ENCODE assay signal across 18 cellular contexts in genomic region chr7:82428186-82428961, GRCh38. TPM values are rescaled to one million over a fixed set of nuclear protein-coding genes. Genes with fewer than 3 reads are reported as not detected.
DNase-seq lines count a peak whose midpoint lies in the region; ATAC-seq and TF ChIP-seq lines count a peak whose summit lies in the region.
"Had no signal": no experiment of that assay in that cellular context is flagged by ENCODE, and none has a peak within 500 bp of the region (broad histone marks: within the 10 kb centered on the region; RNA-seq: fewer than 3 reads in every experiment).

No MANE protein-coding gene starts in this region.

- H3K9me3 Mint-ChIP-seq in chondrocyte (ENCODE audit: low read depth): no peaks in the 10 kb centered on the region
- H3K9me3 Mint-ChIP-seq in activated naive CD4-positive, alpha-beta T cell treated with anti-CD3 and anti-CD28 coated beads, Interleukin-2, amount 50 U/mL, for 72 hours: peaks cover 0 to 8% of the 10 kb centered on the region in 2 donors
- H3K9me3 Mint-ChIP-seq: T-helper 2 cell treated with Interferon-gamma antibody and Interleukin-4, amounts not matched to agents 5 μg/mL and 100 μg/mL, for 36 hours had no signal

- no peak for TF ChIP-seq CTCF in chondrocyte (IDR thresholded peaks at IDR 0.05)

- peak overlapping the region; percentile 35 for H3K27ac Mint-ChIP-seq in chondrocyte (ENCODE audit: unreplicated experiment)
- H3K27ac Mint-ChIP-seq in activated naive CD4-positive, alpha-beta T cell treated with anti-CD3 and anti-CD28 coated beads, Interleukin-2, amount 50 U/mL, for 72 hours: no peak overlapping the region
- H3K27ac Mint-ChIP-seq: activated naive CD8-positive, alpha-beta T cell treated with anti-CD3 and anti-CD28 coated beads, Interleukin-2, amount 50 U/mL, for 24 hours; T-helper 2 cell treated with Interferon-gamma antibody and Interleukin-4, amounts not matched to agents 5 μg/mL and 100 μg/mL, for 36 hours had no signal

- H3K4me3 Mint-ChIP-seq in chondrocyte (ENCODE audit: unreplicated experiment): no peak overlapping the region
- H3K4me3 Mint-ChIP-seq: activated naive CD8-positive, alpha-beta T cell treated with anti-CD3 and anti-CD28 coated beads, Interleukin-2, amount 50 U/mL, for 24 hours; T-helper 2 cell treated with Interferon-gamma antibody and Interleukin-4, amounts not matched to agents 5 μg/mL and 100 μg/mL, for 36 hours had no signal

- no peaks in the 10 kb centered on the region for H3K27me3 Mint-ChIP-seq in chondrocyte (ENCODE audit: low read depth)
- H3K27me3 Mint-ChIP-seq: activated naive CD8-positive, alpha-beta T cell treated with anti-CD3 and anti-CD28 coated beads, Interleukin-2, amount 50 U/mL, for 24 hours had no signal

- peaks cover 6% of the 10 kb centered on the region for H3K4me1 Mint-ChIP-seq in chondrocyte (ENCODE audit: low read depth)
- H3K4me1 Mint-ChIP-seq: activated naive CD8-positive, alpha-beta T cell treated with anti-CD3 and anti-CD28 coated beads, Interleukin-2, amount 50 U/mL, for 24 hours had no signal

- no peak for ATAC-seq in activated naive CD4-positive, alpha-beta T cell treated with anti-CD3 and anti-CD28 coated beads, Interleukin-2, amount 50 U/mL, for 72 hours
- no peak for ATAC-seq in GM21381 (IDR thresholded peaks at IDR 0.05; ENCODE audit: unreplicated experiment)
- ATAC-seq: activated naive CD8-positive, alpha-beta T cell treated with anti-CD3 and anti-CD28 coated beads, Interleukin-2, amount 50 U/mL, for 24 hours; foreskin keratinocyte had no signal

- no peaks in the 10 kb centered on the region for H3K36me3 Mint-ChIP-seq in chondrocyte (ENCODE audit: low read depth)
- peaks cover 0 to 5% of the 10 kb centered on the region in 2 donors for H3K36me3 Mint-ChIP-seq in activated naive CD4-positive, alpha-beta T cell treated with anti-CD3 and anti-CD28 coated beads, Interleukin-2, amount 50 U/mL, for 72 hours

- DNase-seq in AG20443 (ENCODE audit: low spot score): peak; percentile 38
- peak; percentile 40 for DNase-seq in M059J (ENCODE audit: low read depth)
- no peak for DNase-seq in chondrocyte (ENCODE audit: low spot score)
- peak; percentile 61 for DNase-seq in myocyte (ENCODE audit: low read depth)
- no peak for DNase-seq in activated naive CD4-positive, alpha-beta T cell treated with anti-CD3 and anti-CD28 coated beads, Interleukin-2, amount 50 U/mL, for 72 hours (ENCODE audit: low spot score in 2 of 2)
- no peak for DNase-seq in foreskin melanocyte
- no peak for DNase-seq in stimulated activated naive CD4-positive, alpha-beta T cell treated with Interleukin-2 at 50 U/mL for 16 hours (lab: John Stamatoyannopoulos, UW)
- DNase-seq: activated CD4-positive, alpha-beta T cell treated with anti-CD3 and anti-CD28 coated beads for 48 hours; activated naive CD8-positive, alpha-beta T cell treated with anti-CD3 and anti-CD28 coated beads, Interleukin-2, amount 50 U/mL, for 24 hours; activated T-cell treated with anti-CD3 and anti-CD28 coated beads, Interleukin-2, amount 50 U/mL, for 48 hours; DMS79; NCI-H2081 treated with DMSO at 0.1 percent for 48 hours; NCI-H774; small intestine had no signal

RNA-seq across cellular contexts. Expression of gene CACNA2D1, which starts 15.2 kb away (rescaled TPM):
- total RNA-seq in M059J (2014; rRNA removed; shearing (Covaris generic)): 3.1 and 8.3 TPM in 2 replicates
- total RNA-seq in chondrocyte (28.6 to 32.9 TPM (median 31.3 TPM) in 3 replicates), myocyte (231 and 261 TPM in 2 replicates)
- polyA plus RNA-seq in myocyte (2012): 33.4 TPM
- not detected for total RNA-seq in activated naive CD4-positive, alpha-beta T cell treated with anti-CD3 and anti-CD28 coated beads, Interleukin-2, amount 50 U/mL, for 72 hours
- total RNA-seq: HT-29 had no signal

Comparison
In these comparisons a context has a peak if more than half of its experiments do, and no peak if none do; other contexts are left out.
1. DNase-seq: peak in AG20443 (single experiment), M059J (single experiment) and myocyte (single experiment); none in chondrocyte (single experiment), activated naive CD4-positive, alpha-beta T cell treated with anti-CD3 and anti-CD28 coated beads, Interleukin-2, amount 50 U/mL, for 72 hours (0 of 2), foreskin melanocyte (single experiment) and stimulated activated naive CD4-positive, alpha-beta T cell treated with Interleukin-2 at 50 U/mL for 16 hours (single experiment).